In genomic region chr14:61331992-61332657, GRCh38 we compare ENCODE assay signal across 14 cellular contexts. TPM values are rescaled to one million over a fixed set of nuclear protein-coding genes. Genes with fewer than 3 reads are reported as not detected.
DNase-seq lines count a peak whose midpoint lies in the region; ATAC-seq and TF ChIP-seq lines count a peak whose summit lies in the region.
"Had no signal": no experiment of that assay in that cellular context is flagged by ENCODE, and none has a peak within 500 bp of the region (broad histone marks: within the 10 kb centered on the region; RNA-seq: fewer than 3 reads in every experiment).

No MANE protein-coding gene starts in this region.

- no peak overlapping the region for H3K4me2 ChIP-seq in GM23338
- H3K4me2 ChIP-seq: BLaER1 treated with 17β-estradiol and CSF1 and Interleukin-3, amounts not matched to agents 10 nM and 100 nM had no signal

- H3K4me3 ChIP-seq in CD8-positive, alpha-beta T cell (ENCODE audit: low read depth, low read length): peak overlapping the region; percentile 48
- H3K4me3 ChIP-seq in GM23338 (no peak overlapping the region), mucosa of rectum (ENCODE audit: low read length in 2 of 2) (no peak overlapping the region), suprapubic skin (no peak overlapping the region)
- H3K4me3 ChIP-seq: BLaER1 treated with 17β-estradiol and CSF1 and Interleukin-3, amounts not matched to agents 10 nM and 100 nM had no signal

- peaks cover 80% of the 10 kb centered on the region for H3K4me1 Mint-ChIP-seq in CD8-positive, alpha-beta T cell (ENCODE audit: low read depth)
- peaks cover 8% of the 10 kb centered on the region for H3K4me1 Mint-ChIP-seq in GM23338
- peaks cover 59% of the 10 kb centered on the region for H3K4me1 Mint-ChIP-seq in activated T-helper 17 cell treated with anti-CD3 and anti-CD28 coated beads, Interleukin-2, amount 50 U/mL, for 72 hours

- no peaks in the 10 kb centered on the region for H3K27me3 ChIP-seq in CD8-positive, alpha-beta T cell (ENCODE audit: insufficient read depth, low read length)
- H3K27me3 ChIP-seq in GM23338 (ENCODE audit: insufficient read depth): no peaks in the 10 kb centered on the region
- no peaks in the 10 kb centered on the region for H3K27me3 ChIP-seq in mucosa of rectum (ENCODE audit: control insufficient read depth in 2 of 2, insufficient read depth in 2 of 2, low read length in 2 of 2)
- no peaks in the 10 kb centered on the region for H3K27me3 ChIP-seq in suprapubic skin
- H3K27me3 ChIP-seq: BLaER1 treated with 17β-estradiol and CSF1 and Interleukin-3, amounts not matched to agents 10 nM and 100 nM had no signal

- no peak for TF ChIP-seq CTCF in CD8-positive, alpha-beta T cell (IDR thresholded peaks at IDR 0.05)
- TF ChIP-seq CTCF in GM23338 (conservative IDR thresholded peaks at IDR 0.05; ENCODE audit: low read depth in 2 of 2): no peak
- TF ChIP-seq CTCF in suprapubic skin (IDR thresholded peaks at IDR 0.05): no peak

- H3K4me3 Mint-ChIP-seq in CD8-positive, alpha-beta T cell: peak overlapping the region; percentile 80
- H3K4me3 Mint-ChIP-seq in GM23338: no peak overlapping the region
- H3K4me3 Mint-ChIP-seq in activated T-helper 17 cell treated with anti-CD3 and anti-CD28 coated beads, Interleukin-2, amount 50 U/mL, for 72 hours: peak overlapping the region; percentile 92

- ATAC-seq in CD8-positive, alpha-beta T cell: no peak
- ATAC-seq in GM23338 (no peak), HG03432 (IDR thresholded peaks at IDR 0.05; ENCODE audit: unreplicated experiment) (no peak)
- no peak for ATAC-seq in activated T-helper 17 cell treated with anti-CD3 and anti-CD28 coated beads, Interleukin-2, amount 50 U/mL, for 72 hours (replicated peaks)

- H3K27ac ChIP-seq in CD8-positive, alpha-beta T cell (ENCODE audit: low read depth, low read length): peak overlapping the region; percentile 90
- H3K27ac ChIP-seq in GM23338 (ENCODE audit: low read depth) (0 out of 2 replicates have a peak overlapping the region, but pooled peaks have one; percentile 30), mucosa of rectum (ENCODE audit: low read depth in 2 of 2, low read length in 2 of 2) (peak overlapping the region; percentile 8 to 10), suprapubic skin (no peak overlapping the region)
- H3K27ac ChIP-seq: BLaER1 treated with 17β-estradiol and CSF1 and Interleukin-3, amounts not matched to agents 10 nM and 100 nM had no signal

- H3K9ac ChIP-seq in mucosa of rectum (ENCODE audit: low read depth in 1 of 2, low read length in 2 of 2): no peak overlapping the region
- H3K9ac ChIP-seq: BLaER1 treated with 17β-estradiol and CSF1 and Interleukin-3, amounts not matched to agents 10 nM and 100 nM had no signal

- peaks cover 39% of the 10 kb centered on the region for H3K36me3 Mint-ChIP-seq in CD8-positive, alpha-beta T cell
- H3K36me3 Mint-ChIP-seq in GM23338 (ENCODE audit: low read depth): no peaks in the 10 kb centered on the region
- H3K36me3 Mint-ChIP-seq in activated T-helper 17 cell treated with anti-CD3 and anti-CD28 coated beads, Interleukin-2, amount 50 U/mL, for 72 hours (ENCODE audit: low read depth): peaks cover 79% of the 10 kb centered on the region

- H3K9me3 Mint-ChIP-seq in CD8-positive, alpha-beta T cell: no peaks in the 10 kb centered on the region
- H3K9me3 Mint-ChIP-seq in GM23338: no peaks in the 10 kb centered on the region
- no peaks in the 10 kb centered on the region for H3K9me3 Mint-ChIP-seq in activated T-helper 17 cell treated with anti-CD3 and anti-CD28 coated beads, Interleukin-2, amount 50 U/mL, for 72 hours

- H3K27ac Mint-ChIP-seq in CD8-positive, alpha-beta T cell: peak overlapping the region; percentile 98
- no peak overlapping the region for H3K27ac Mint-ChIP-seq in GM23338
- H3K27ac Mint-ChIP-seq in activated T-helper 17 cell treated with anti-CD3 and anti-CD28 coated beads, Interleukin-2, amount 50 U/mL, for 72 hours: peak overlapping the region; percentile 97

- CTCF ChIA-PET in CD8-positive, alpha-beta T cell (lab: Charles Lee): interaction anchor here (0.7 to 5.5 kb wide), 8 partner anchors 9 to 146 kb away, joined by 3 to 24 read pairs (median 3); no protein-coding TSS in a partner anchor

- TF ChIP-seq EP300 in suprapubic skin (IDR thresholded peaks at IDR 0.05): no peak

- peaks cover 87% of the 10 kb centered on the region for H3K4me1 ChIP-seq in CD8-positive, alpha-beta T cell (ENCODE audit: insufficient read depth, low read length)
- H3K4me1 ChIP-seq in GM23338 (ENCODE audit: insufficient read depth) (no peaks in the 10 kb centered on the region), mucosa of rectum (ENCODE audit: control insufficient read depth in 2 of 2, insufficient read depth in 2 of 2, low read length in 2 of 2) (no peaks in the 10 kb centered on the region), suprapubic skin (peaks cover 27% of the 10 kb centered on the region)

- 72% methylated on average over 4 of the region's 4 CpGs for WGBS in suprapubic skin

- no peaks in the 10 kb centered on the region for H3K9me3 ChIP-seq in CD8-positive, alpha-beta T cell (ENCODE audit: low read length)
- H3K9me3 ChIP-seq in mucosa of rectum (ENCODE audit: control insufficient read depth in 2 of 2, low read length in 2 of 2) (no peaks in the 10 kb centered on the region), suprapubic skin (no peaks in the 10 kb centered on the region)
- H3K9me3 ChIP-seq: BLaER1 treated with 17β-estradiol and CSF1 and Interleukin-3, amounts not matched to agents 10 nM and 100 nM had no signal

- no peaks in the 10 kb centered on the region for H3K27me3 Mint-ChIP-seq in CD8-positive, alpha-beta T cell (ENCODE audit: low read depth)
- no peaks in the 10 kb centered on the region for H3K27me3 Mint-ChIP-seq in GM23338 (ENCODE audit: insufficient read depth, low read depth, poor library complexity)
- H3K27me3 Mint-ChIP-seq in activated T-helper 17 cell treated with anti-CD3 and anti-CD28 coated beads, Interleukin-2, amount 50 U/mL, for 72 hours: no peaks in the 10 kb centered on the region

- H3F3A ChIP-seq in GM23338 (replicated peaks; ENCODE audit: low read depth): no peaks in the 10 kb centered on the region

- POLR2A ChIA-PET in CD8-positive, alpha-beta T cell (lab: Charles Lee): interaction anchor here (1.2 to 9.7 kb wide), 12 partner anchors 9 to 121 kb away, joined by 3 to 96 read pairs (median 4); partner anchors contain the start of gene PRKCH

- H4K20me1 ChIP-seq in GM23338 (replicated peaks; ENCODE audit: insufficient read depth): no peaks in the 10 kb centered on the region

- no peak overlapping the region for H2AFZ ChIP-seq in GM23338

- intact Hi-C loops in CD8-positive, alpha-beta T cell (cut with DNase I, micrococcal nuclease): no loop called here

- no peaks in the 10 kb centered on the region for H3K79me2 ChIP-seq in GM23338 (replicated peaks; ENCODE audit: insufficient read depth)

- 0 out of 2 replicates have a peak, but pooled peaks cover under 1% of the 10 kb centered on the region for H3K9me2 ChIP-seq in GM23338 (ENCODE audit: insufficient read depth)

- DNase-seq in CD8-positive, alpha-beta T cell: no peak
- DNase-seq in GM23338 (ENCODE audit: low spot score): no peak
- DNase-seq in suprapubic skin (ENCODE audit: low spot score in 2 of 2): no peak
- no peak for DNase-seq in activated gamma-delta T cell (lab: John Stamatoyannopoulos, UW)
- DNase-seq in middle frontal gyrus (ENCODE audit: extremely low spot score, low spot score): no peak
- DNase-seq: anterior cingulate cortex, cortex of kidney, DMS79 treated with DMSO at 0.1 percent for 48 hours, H7, kidney glomerular epithelial cell had no signal

- no peaks in the 10 kb centered on the region for H3K36me3 ChIP-seq in CD8-positive, alpha-beta T cell (ENCODE audit: insufficient read depth, low read length)
- H3K36me3 ChIP-seq in GM23338 (ENCODE audit: insufficient read depth): no peaks in the 10 kb centered on the region
- no peaks in the 10 kb centered on the region for H3K36me3 ChIP-seq in mucosa of rectum (ENCODE audit: control insufficient read depth in 2 of 2, insufficient read depth in 2 of 2, low read length in 2 of 2)
- H3K36me3 ChIP-seq in suprapubic skin: no peaks in the 10 kb centered on the region

- no peak for TF ChIP-seq POLR2A in suprapubic skin (IDR thresholded peaks at IDR 0.05)

TF ChIP-seq in GM23338, 12 proteins besides CTCF, POLR2A, EP300 and RAD21 (continues in another document):
- TF ChIP-seq ZNF114 (CRISPR knock-in tag; IDR thresholded peaks at IDR 0.05): no peak
- TF ChIP-seq EZH2 (IDR thresholded peaks at IDR 0.05; ENCODE audit: low read depth, unreplicated experiment): no peak
- TF ChIP-seq POLR2AphosphoS5 (IDR thresholded peaks at IDR 0.05; ENCODE audit: low read depth): no peak
- TF ChIP-seq ETS1 (IDR thresholded peaks at IDR 0.05): no peak
- TF ChIP-seq STAT1 (IDR thresholded peaks at IDR 0.05; ENCODE audit: unreplicated experiment): no peak

RNA-seq across cellular contexts. Expression of gene PRKCH, which starts 10.7 kb away (rescaled TPM):
- 100 to 1,000 TPM; 429 to 433 TPM for total RNA-seq in CD8-positive, alpha-beta T cell
- 10.0 and 10.1 TPM in 2 replicates for total RNA-seq in GM23338 (2014; rRNA removed; shearing (Covaris generic))
- 5.3 and 5.4 TPM in 2 replicates for polyA plus RNA-seq in GM23338 (2016; fragmentation: Nextera tagmentation; extraction: Ambion mirVana)
- 100 to 1,000 TPM; 127 to 148 TPM for total RNA-seq in activated T-helper 17 cell treated with anti-CD3 and anti-CD28 coated beads, Interleukin-2, amount 50 U/mL, for 72 hours
- total RNA-seq in suprapubic skin: 100 to 1,000 TPM in 1 of 4 donors, 10 to 100 TPM in 3; 49.5 to 147 (median 59.2) TPM

RNA-seq across cellular contexts. Expression of gene TMEM30B, which starts 51.0 kb away (rescaled TPM):
- total RNA-seq in CD8-positive, alpha-beta T cell: 10 to 100 TPM; 11.5 to 12.1 TPM
- 12.8 and 22.9 TPM in 2 replicates for total RNA-seq in GM23338 (2014; rRNA removed; shearing (Covaris generic))
- polyA plus RNA-seq in GM23338 (2016; fragmentation: Nextera tagmentation; extraction: Ambion mirVana): 7.2 and 7.4 TPM in 2 replicates
- 1 to 10 TPM in 1 of 2 donors, under 1 TPM in 1; 0.77 to 1.0 TPM for total RNA-seq in activated T-helper 17 cell treated with anti-CD3 and anti-CD28 coated beads, Interleukin-2, amount 50 U/mL, for 72 hours
- 10 to 100 TPM; 32.7 to 42.0 (median 36.8) TPM for total RNA-seq in suprapubic skin
